23 cellular contexts compared by ENCODE assay signal in the genomic region with DNA sequence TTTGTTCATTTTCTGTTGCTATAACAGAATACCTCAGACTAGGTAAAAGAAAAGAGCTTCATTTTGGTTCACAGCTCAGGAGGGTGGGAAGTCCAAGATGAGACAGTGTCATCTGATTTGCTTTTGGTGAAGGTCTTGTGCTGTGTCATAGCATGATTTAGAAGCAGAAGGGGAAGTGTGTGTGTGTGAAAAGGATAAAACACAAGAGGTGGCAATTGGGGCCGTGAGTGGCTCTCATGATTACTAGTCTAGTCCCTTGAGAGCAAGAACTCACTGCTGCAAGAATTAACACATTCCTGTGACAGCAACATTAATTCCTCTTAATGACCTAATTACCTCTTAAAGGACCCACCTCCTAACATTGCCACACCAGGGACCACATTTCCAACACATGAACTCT. TPM values are rescaled to one million over a fixed set of nuclear protein-coding genes. Genes with fewer than 3 reads are reported as not detected.
DNase-seq lines count a peak whose midpoint lies in the region; ATAC-seq, FAIRE-seq and TF ChIP-seq lines count a peak whose summit lies in the region.
"Had no signal": no experiment of that assay in that cellular context is flagged by ENCODE, and none has a peak within 500 bp of the region (broad histone marks: within the 10 kb centered on the region; RNA-seq: fewer than 3 reads in every experiment).

No MANE protein-coding gene starts in this region.

- FAIRE-seq in GM12878 (lab: Jason Lieb, UNC), result no peak

- H3K4me2 ChIP-seq in GM12878 (ENCODE audit: control insufficient read depth, insufficient read depth), result no peak overlapping the region

- RAD21 ChIA-PET in GM12878 (lab: Charles Lee; ENCODE audit: unreplicated experiment), result interaction anchor here (0.6 kb wide), 1 partner anchor 10 kb away, joined by 3 read pairs; no protein-coding TSS in a partner anchor

- H3K4me3 ChIP-seq in NB4 (ENCODE audit: low read depth, low read length) (no peak overlapping the region), GM12878 (no peak overlapping the region), upper lobe of right lung (no peak overlapping the region)
- H3K4me3 ChIP-seq: left ventricle myocardium inferior, mucosa of descending colon, tibial artery had no signal

- 0% methylated on average over 1 of the region's 1 CpG for WGBS in GM12878 (ENCODE audit: insufficient coverage, insufficient replicate concordance, low lambda C conversion rate, missing lambda C conversion rate)

- H3K9me3 ChIP-seq in GM12878 (replicated peaks; ENCODE audit: control insufficient read depth, insufficient read depth, low read length) (no peaks in the 10 kb centered on the region), upper lobe of right lung (no peaks in the 10 kb centered on the region)
- H3K9me3 ChIP-seq: left ventricle myocardium inferior, mucosa of descending colon, tibial artery had no signal

- H3K36me3 ChIP-seq in GM12878 (ENCODE audit: control insufficient read depth in 2 of 2, insufficient read depth in 2 of 2, low read length in 1 of 2), result no peaks in the 10 kb centered on the region
- H3K36me3 ChIP-seq in upper lobe of right lung, result no peaks in the 10 kb centered on the region
- H3K36me3 ChIP-seq: tibial artery had no signal

- BruUV-seq in GM12878 (replicated peaks; lab: Mats Ljungman, UMichigan), result no TSS peak

- TF ChIP-seq POLR2A in NB4 (IDR thresholded peaks at IDR 0.05; ENCODE audit: extremely low read depth, insufficient read length), result no peak
- TF ChIP-seq POLR2A in GM12878 (IDR thresholded peaks at IDR 0.05; ENCODE audit: low read depth, low read length), result no peak

- no peak overlapping the region for H2AFZ ChIP-seq in GM12878 (ENCODE audit: control insufficient read depth, low read depth, low read length)

- H3K27me3 ChIP-seq in GM12878 (replicated peaks in 1 of 2; ENCODE audit: control insufficient read depth in 2 of 2, insufficient read depth in 2 of 2, low read length in 1 of 2) (no peaks in the 10 kb centered on the region; a peak in 1 of 4 replicates), upper lobe of right lung (no peaks in the 10 kb centered on the region)

- peak; percentile 19 for DNase-seq in stimulated activated CD4-positive, alpha-beta T cell treated with anti-CD3 and anti-CD28 coated beads, Interleukin-1b, Interleukin-23, amount 100 ng/mL, for 48 hours
- no peak for DNase-seq in stimulated activated CD4-positive, alpha-beta T cell treated with anti-CD3 and anti-CD28 coated beads, Interleukin-2, amount 100 ng/mL, for 24 hours
- DNase-seq in NB4 (ENCODE audit: low read depth), result peak; percentile 58
- peak; percentile 25 for DNase-seq in GM12878 (ENCODE audit: low read depth, low spot score)
- no peak for DNase-seq in upper lobe of right lung
- no peak for DNase-seq in left cardiac atrium
- DNase-seq: activated naive CD4-positive, alpha-beta T cell treated with anti-CD3 and anti-CD28 coated beads, Interleukin-2, amount 50 U/mL, for 16 hours; CD4-positive, alpha-beta memory T cell; glutamatergic neuron; left ventricle myocardium inferior; mucosa of descending colon; NCI-H1694 treated with DMSO at 0.1 percent for 48 hours; NCI-H774; stimulated activated CD4-positive, alpha-beta T cell treated with anti-CD3 and anti-CD28 coated beads, Interleukin-12 subunit alpha, Interleukin-12 subunit beta, amount 100 ng/mL, for 4 hours; T1000; tibial artery had no signal

- intact Hi-C loops in GM12878 (cut with micrococcal nuclease; ENCODE audit: unreplicated experiment) (no loop called here), upper lobe of right lung (cut with DNase I) (no loop called here), left cardiac atrium (cut with DNase I) (no loop called here)

- H3K4me1 ChIP-seq in GM12878 (ENCODE audit: control insufficient read depth, insufficient read depth, low read length) (no peaks in the 10 kb centered on the region), upper lobe of right lung (peaks cover 5% of the 10 kb centered on the region)
- H3K4me1 ChIP-seq: left ventricle myocardium inferior, tibial artery had no signal

- POLR2A ChIA-PET in GM12878 (lab: Charles Lee), result no interaction called here

- H3K9ac ChIP-seq in GM12878 (ENCODE audit: control insufficient read depth, insufficient read depth, low read length), result no peak overlapping the region

- in situ Hi-C loops in GM12878 (cut with MboI), result no loop called here

- no peak for TF ChIP-seq EP300 in GM12878 (IDR thresholded peaks at IDR 0.05; ENCODE audit: borderline replicate concordance in 1 of 2, control insufficient read depth in 1 of 2, low read depth in 2 of 2, low read length in 2 of 2)

- TF ChIP-seq CTCF in NB4 (IDR thresholded peaks at IDR 0.05; ENCODE audit: low read depth, low read length), result no peak
- TF ChIP-seq CTCF in GM12878 (IDR thresholded peaks at IDR 0.05 in 2 of 3, conservative IDR thresholded peaks at IDR 0.05 in 1 of 3; ENCODE audit: control insufficient read depth in 2 of 3, extremely low read depth in 1 of 3, insufficient read depth in 1 of 3, low read depth in 3 of 3, low read length in 3 of 3), result no peak
- TF ChIP-seq CTCF in upper lobe of right lung (IDR thresholded peaks at IDR 0.05), result no peak

- SMC1A ChIA-PET in GM12878 (lab: Charles Lee; ENCODE audit: uncharacterized antibody, unreplicated experiment), result no interaction called here

- TF ChIP-seq RAD21 in GM12878 (IDR thresholded peaks at IDR 0.05; ENCODE audit: insufficient read depth, low read depth, low read length), result no peak

- no peak overlapping the region for H3K27ac ChIP-seq in GM12878 (ENCODE audit: control insufficient read depth, insufficient read depth)
- H3K27ac ChIP-seq in upper lobe of right lung, result no peak overlapping the region
- H3K27ac ChIP-seq: HL-60, left ventricle myocardium inferior, tibial artery had no signal

- ATAC-seq in GM12878 (peak; percentile 87), upper lobe of right lung (peak; percentile 56), GM18511 (IDR thresholded peaks at IDR 0.05; ENCODE audit: unreplicated experiment) (no peak), left cardiac atrium (no peak), GM21737 (IDR thresholded peaks at IDR 0.05; ENCODE audit: unreplicated experiment) (no peak)
- ATAC-seq: HCT116, mucosa of descending colon had no signal

- H3K79me2 ChIP-seq in GM12878 (ENCODE audit: control insufficient read depth, insufficient read depth, low read length), result no peaks in the 10 kb centered on the region

- CTCF ChIA-PET in GM12878 (lab: Yijun Ruan, JAX), result interaction anchor here (1.4 kb wide), 1 partner anchor 44 kb away, joined by 3 read pairs; the partner anchor contains the start of gene NLE1

- H4K20me1 ChIP-seq in GM12878 (ENCODE audit: control insufficient read depth, insufficient read depth), result no peaks in the 10 kb centered on the region

RNA-seq across cellular contexts. Expression of gene SLC35G3, which starts 8.3 kb away (rescaled TPM):
- not detected in 2 replicates for total RNA-seq in GM12878 (2013; cell fraction: nucleolus; rRNA removed)
- not detected in 2 replicates for total RNA-seq in GM12878 (2014; rRNA removed)
- total RNA-seq in GM12878 (2014; rRNA removed; fragmentation: Illumina TruSeq; extraction: Trizol), result not detected in 2 replicates
- total RNA-seq in GM12878 (2021), result not detected in 2 replicates
- polyA plus RNA-seq in GM12878 (2011; ENCODE audit: low read depth), result not detected
- not detected in 2 replicates for polyA plus RNA-seq in GM12878 (2011; rRNA removed)
- not detected in 2 replicates for polyA plus RNA-seq in GM12878 (2011; cell fraction: cytosol; rRNA removed)
- polyA plus RNA-seq in GM12878 (2011; cell fraction: nucleus; rRNA removed), result not detected in 2 replicates
- polyA plus RNA-seq in GM12878 (2012), result not detected in 2 replicates
- not detected in 2 replicates for polyA plus RNA-seq in GM12878 (2014; fragmentation: Illumina TruSeq; extraction: Trizol)
- not detected for polyA plus RNA-seq in GM12878 (2014; fragmentation: Nextera tagmentation; extraction: Ambion mirVana)
- polyA plus RNA-seq in GM12878 (2014; rRNA removed), result not detected in 2 replicates
- not detected for polyA plus RNA-seq in GM12878 (2016; fragmentation: Nextera tagmentation; extraction: Ambion mirVana)
- polyA minus RNA-seq in GM12878 (2011; rRNA and poly(A)+ RNA removed), result not detected in 2 replicates
- polyA minus RNA-seq in GM12878 (2011; cell fraction: cytosol; rRNA and poly(A)+ RNA removed), result not detected in 2 replicates
- not detected in 2 replicates for polyA minus RNA-seq in GM12878 (2011; cell fraction: nucleus; rRNA and poly(A)+ RNA removed)
- total RNA-seq in upper lobe of right lung, result not detected
- total RNA-seq in left cardiac atrium, result not detected
- total RNA-seq: CD4-positive, alpha-beta memory T cell; left ventricle myocardium inferior; M059J; mucosa of descending colon; RPMI7951 had no signal
- polyA plus RNA-seq: AG04450 had no signal

RNA-seq across cellular contexts. Expression of gene UNC45B, which starts 38.2 kb away (rescaled TPM):
- total RNA-seq in GM12878 (2013; cell fraction: nucleolus; rRNA removed), result not detected in 2 replicates
- total RNA-seq in GM12878 (2014; rRNA removed) (not detected in 2 replicates), GM12878 (2014; rRNA removed; fragmentation: Illumina TruSeq; extraction: Trizol) (not detected in 2 replicates), GM12878 (2021) (not detected in 2 replicates), upper lobe of right lung (0.14 TPM), left cardiac atrium (100 to 1,000 TPM; 120 to 133 TPM)
- not detected for polyA plus RNA-seq in GM12878 (2011; ENCODE audit: low read depth)
- polyA plus RNA-seq in GM12878 (2011; rRNA removed) (not detected in 2 replicates), GM12878 (2014; fragmentation: Illumina TruSeq; extraction: Trizol) (not detected in 2 replicates), GM12878 (2014; fragmentation: Nextera tagmentation; extraction: Ambion mirVana) (not detected), GM12878 (2014; rRNA removed) (not detected in 2 replicates), GM12878 (2016; fragmentation: Nextera tagmentation; extraction: Ambion mirVana) (under 1 TPM in 1 of 2 experiments, not detected in 1; 0.03 TPM)
- polyA plus RNA-seq in GM12878 (2011; cell fraction: cytosol; rRNA removed), result not detected in 2 replicates
- not detected in 2 replicates for polyA plus RNA-seq in GM12878 (2011; cell fraction: nucleus; rRNA removed)
- polyA plus RNA-seq in GM12878 (2012), result not detected in 2 replicates
- polyA minus RNA-seq in GM12878 (2011; rRNA and poly(A)+ RNA removed), result not detected in 2 replicates
- polyA minus RNA-seq in GM12878 (2011; cell fraction: cytosol; rRNA and poly(A)+ RNA removed), result not detected in 2 replicates
- polyA minus RNA-seq in GM12878 (2011; cell fraction: nucleus; rRNA and poly(A)+ RNA removed), result not detected in 2 replicates
- total RNA-seq: RPMI7951 had no signal
- polyA plus RNA-seq: AG04450 had no signal

RNA-seq across cellular contexts. Expression of gene NLE1, which starts 43.7 kb away (rescaled TPM):
- total RNA-seq in GM12878 (2013; cell fraction: nucleolus; rRNA removed), result 32.2 and 38.7 TPM in 2 replicates
- 30.6 and 33.0 TPM in 2 replicates for total RNA-seq in GM12878 (2014; rRNA removed)
- total RNA-seq in GM12878 (2014; rRNA removed; fragmentation: Illumina TruSeq; extraction: Trizol), result 17.9 and 18.3 TPM in 2 replicates
- 33.5 and 39.1 TPM in 2 replicates for total RNA-seq in GM12878 (2021)
- 6.2 TPM for polyA plus RNA-seq in GM12878 (2011; ENCODE audit: low read depth)
- 9.8 and 17.3 TPM in 2 replicates for polyA plus RNA-seq in GM12878 (2011; rRNA removed)
- 28.5 and 41.6 TPM in 2 replicates for polyA plus RNA-seq in GM12878 (2011; cell fraction: cytosol; rRNA removed)
- 44.7 and 56.2 TPM in 2 replicates for polyA plus RNA-seq in GM12878 (2011; cell fraction: nucleus; rRNA removed)
- polyA plus RNA-seq in GM12878 (2012), result 14.8 and 16.9 TPM in 2 replicates
- 8.0 and 13.6 TPM in 2 replicates for polyA plus RNA-seq in GM12878 (2014; fragmentation: Illumina TruSeq; extraction: Trizol)
- polyA plus RNA-seq in GM12878 (2014; fragmentation: Nextera tagmentation; extraction: Ambion mirVana), result 1 to 10 TPM; 2.4 to 5.5 TPM
- 27.2 and 33.3 TPM in 2 replicates for polyA plus RNA-seq in GM12878 (2014; rRNA removed)
- polyA plus RNA-seq in GM12878 (2016; fragmentation: Nextera tagmentation; extraction: Ambion mirVana), result 10 to 100 TPM; 17.2 to 17.9 TPM
- 24.7 and 36.7 TPM in 2 replicates for polyA minus RNA-seq in GM12878 (2011; rRNA and poly(A)+ RNA removed)
- 5.9 and 6.2 TPM in 2 replicates for polyA minus RNA-seq in GM12878 (2011; cell fraction: cytosol; rRNA and poly(A)+ RNA removed)
- 18.6 and 28.9 TPM in 2 replicates for polyA minus RNA-seq in GM12878 (2011; cell fraction: nucleus; rRNA and poly(A)+ RNA removed)
- 10.1 TPM for total RNA-seq in upper lobe of right lung
- 1 to 10 TPM; 5.5 to 6.7 TPM for total RNA-seq in left cardiac atrium

RNA-seq across cellular contexts. Expression of gene SLFN5, which starts 57.0 kb away (rescaled TPM):
- 4.2 and 5.3 TPM in 2 replicates for total RNA-seq in GM12878 (2013; cell fraction: nucleolus; rRNA removed)
- total RNA-seq in GM12878 (2014; rRNA removed), result 1.2 and 1.5 TPM in 2 replicates
- 1.1 and 1.3 TPM in 2 replicates for total RNA-seq in GM12878 (2014; rRNA removed; fragmentation: Illumina TruSeq; extraction: Trizol)
- 2.1 and 2.2 TPM in 2 replicates for total RNA-seq in GM12878 (2021)
- polyA plus RNA-seq in GM12878 (2011; ENCODE audit: low read depth), result 0.66 TPM
- polyA plus RNA-seq in GM12878 (2011; rRNA removed), result 1.7 and 2.2 TPM in 2 replicates
- polyA plus RNA-seq in GM12878 (2011; cell fraction: cytosol; rRNA removed), result 0.69 and 0.72 TPM in 2 replicates
- 0.64 and 0.85 TPM in 2 replicates for polyA plus RNA-seq in GM12878 (2011; cell fraction: nucleus; rRNA removed)
- 0.85 and 1.2 TPM in 2 replicates for polyA plus RNA-seq in GM12878 (2012)
- 1.3 and 1.6 TPM in 2 replicates for polyA plus RNA-seq in GM12878 (2014; fragmentation: Illumina TruSeq; extraction: Trizol)
- under 1 TPM; 0.19 to 0.58 TPM for polyA plus RNA-seq in GM12878 (2014; fragmentation: Nextera tagmentation; extraction: Ambion mirVana)
- polyA plus RNA-seq in GM12878 (2014; rRNA removed), result 0.96 and 1.1 TPM in 2 replicates
- polyA plus RNA-seq in GM12878 (2016; fragmentation: Nextera tagmentation; extraction: Ambion mirVana), result 1 to 10 TPM; 1.4 to 1.8 TPM
- 2.0 and 2.8 TPM in 2 replicates for polyA minus RNA-seq in GM12878 (2011; rRNA and poly(A)+ RNA removed)
- 0.53 and 1.4 TPM in 2 replicates for polyA minus RNA-seq in GM12878 (2011; cell fraction: cytosol; rRNA and poly(A)+ RNA removed)
- polyA minus RNA-seq in GM12878 (2011; cell fraction: nucleus; rRNA and poly(A)+ RNA removed), result 0.36 and 0.57 TPM in 2 replicates
- 58.4 TPM for total RNA-seq in upper lobe of right lung
- 10 to 100 TPM; 15.8 to 27.4 TPM for total RNA-seq in left cardiac atrium

Comparison
In these comparisons a context has a peak if more than half of its experiments do, and no peak if none do; other contexts are left out.
1. DNase-seq: peak in stimulated activated CD4-positive, alpha-beta T cell treated with anti-CD3 and anti-CD28 coated beads, Interleukin-1b, Interleukin-23, amount 100 ng/mL, for 48 hours (single experiment), NB4 (single experiment) and GM12878 (single experiment); none in stimulated activated CD4-positive, alpha-beta T cell treated with anti-CD3 and anti-CD28 coated beads, Interleukin-2, amount 100 ng/mL, for 24 hours (0 of 2), upper lobe of right lung (single experiment) and left cardiac atrium (single experiment).
2. ATAC-seq: peak in GM12878 (single experiment) and upper lobe of right lung (single experiment); none in GM18511 (single experiment), left cardiac atrium (0 of 2) and GM21737 (single experiment).
3. RNA of gene UNC45B, which starts 38.2 kb away (total RNA-seq): 120 to 133 TPM in left cardiac atrium; 0.14 TPM in upper lobe of right lung (single experiment) and not detected in GM12878; every median in the first group is over 100 times any median in the second.